37 cellular contexts compared by ENCODE assay signal in the genomic region with DNA sequence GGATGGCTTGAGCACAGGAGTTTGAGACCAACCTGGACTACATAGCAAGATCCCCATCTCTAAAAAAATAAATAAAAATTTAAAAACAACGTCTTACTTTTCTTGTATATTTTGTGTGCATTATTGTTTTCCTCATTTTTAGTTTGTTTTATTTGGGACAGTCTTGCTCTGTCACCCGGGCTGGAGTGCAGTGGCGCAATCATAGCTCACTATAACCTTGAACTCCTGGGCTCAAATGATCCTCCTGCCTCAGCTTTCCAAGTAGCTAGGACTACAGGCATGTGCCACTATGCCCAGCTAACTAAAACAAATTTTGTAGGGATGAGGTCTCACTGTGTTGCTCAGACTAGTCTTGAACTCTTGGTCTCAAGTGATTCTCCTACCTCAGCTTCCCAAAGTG.
"Had no signal": no experiment of that assay in that cellular context is flagged by ENCODE, and none has a peak within 500 bp of the region (broad histone marks: within the 10 kb centered on the region; RNA-seq: fewer than 3 reads in every experiment).

No MANE protein-coding gene starts in this region.

- DNase-seq: activated B cell treated with CpG ODN at 0.5 μM for 24 hours; activated CD4-positive, alpha-beta memory T cell treated with anti-CD3 and anti-CD28 coated beads for 36 hours; activated CD4-positive, alpha-beta T cell treated with anti-CD3 and anti-CD28 coated beads for 4 hours; activated CD4-positive, alpha-beta T cell treated with anti-CD3 and anti-CD28 coated beads, Interleukin-2, amount 10 ng/mL, durations not matched to agents 24 days and 14 days; activated CD4-positive, alpha-beta T cell treated with anti-CD3 and anti-CD28 coated beads, Interleukin-2, amount 50 U/mL, for 1 hour; activated CD4-positive, alpha-beta T cell treated with anti-CD3 and anti-CD28 coated beads, Interleukin-2, amount 50 U/mL, for 4 hours; activated CD4-positive, CD25-positive, alpha-beta regulatory T cell treated with anti-CD3 and anti-CD28 coated beads, Interleukin-2, amount 50 U/mL, for 72 hours; activated CD8-positive, alpha-beta memory T cell treated with anti-CD3 and anti-CD28 coated beads, Interleukin-2, amount 50 U/mL, for 4 hours; activated CD8-positive, alpha-beta T cell treated with anti-CD3 and anti-CD28 coated beads for 36 hours; activated effector memory CD4-positive, alpha-beta T cell treated with anti-CD3 and anti-CD28 coated beads, Interleukin-2, amount 50 U/mL, for 16 hours; activated gamma-delta T cell treated with Interleukin-2 at 50 U/mL for 16 hours; activated naive CD4-positive, alpha-beta T cell; activated naive CD4-positive, alpha-beta T cell treated with anti-CD3 and anti-CD28 coated beads for 36 hours; activated naive CD4-positive, alpha-beta T cell treated with anti-CD3 and anti-CD28 coated beads, Interleukin-2, amount 50 U/mL, for 16 hours; activated naive CD8-positive, alpha-beta T cell treated with anti-CD3 and anti-CD28 coated beads for 36 hours; activated T-cell treated with anti-CD3 and anti-CD28 coated beads for 4 hours; activated T-cell treated with anti-CD3 and anti-CD28 coated beads, Interleukin-2, amount 50 U/mL, for 1 hour; activated T-cell treated with anti-CD3 and anti-CD28 coated beads, Interleukin-2, amount 50 U/mL, for 4 hours; activated T-cell treated with anti-CD3 and anti-CD28 coated beads, Interleukin-2, amount 50 U/mL, for 72 hours; amygdala; anterior cingulate cortex; caudate nucleus; cerebellar nuclear complex; T-cell; T-helper 2 cell; T-helper 9 cell had no signal

- H3K4me3 Mint-ChIP-seq: activated B cell treated with CpG ODN at 0.5 μM for 24 hours; activated CD4-positive, alpha-beta memory T cell treated with anti-CD3 and anti-CD28 coated beads for 36 hours; activated CD4-positive, alpha-beta T cell treated with anti-CD3 and anti-CD28 coated beads, Interleukin-2, amount 10 ng/mL, durations not matched to agents 24 days and 14 days; activated CD8-positive, alpha-beta T cell treated with anti-CD3 and anti-CD28 coated beads for 36 hours; activated naive CD4-positive, alpha-beta T cell treated with anti-CD3 and anti-CD28 coated beads for 36 hours; activated naive CD8-positive, alpha-beta T cell treated with anti-CD3 and anti-CD28 coated beads for 36 hours; activated T-cell treated with anti-CD3 and anti-CD28 coated beads, Interleukin-2, amount 50 U/mL, for 4 hours; activated T-cell treated with anti-CD3 and anti-CD28 coated beads, Interleukin-2, amount 50 U/mL, for 72 hours; activated T-helper 1 cell treated with anti-CD3 and anti-CD28 coated beads, Interleukin-12 subunit alpha, Interleukin-12 subunit beta, Interleukin-2, Interleukin-4 antibody, amounts not matched to agents 30 ng/mL and 10 ng/mL and 1 ng/mL, durations not matched to agents 14 hours and 24 hours and 36 hours; activated T-helper 17 cell treated with anti-CD3 and anti-CD28 coated beads, Interleukin-2, amount 50 U/mL, for 72 hours; brain; central memory CD8-positive, alpha-beta T cell; T-cell; T-helper 2 cell treated with Interferon-gamma antibody and Interleukin-4, amounts not matched to agents 5 μg/mL and 100 μg/mL, for 36 hours had no signal

- H3K9me3 ChIP-seq: ascending aorta had no signal

- H3K36me3 Mint-ChIP-seq: activated CD4-positive, alpha-beta memory T cell treated with anti-CD3 and anti-CD28 coated beads for 36 hours; activated naive CD4-positive, alpha-beta T cell treated with anti-CD3 and anti-CD28 coated beads, Interleukin-2, amount 50 U/mL, for 72 hours; activated naive CD8-positive, alpha-beta T cell treated with anti-CD3 and anti-CD28 coated beads for 36 hours; T-cell had no signal

- H3K27me3 Mint-ChIP-seq: activated B cell treated with CpG ODN at 0.5 μM for 24 hours; activated CD4-positive, alpha-beta memory T cell treated with anti-CD3 and anti-CD28 coated beads for 36 hours; activated CD4-positive, alpha-beta T cell treated with anti-CD3 and anti-CD28 coated beads, Interleukin-2, amount 10 ng/mL, durations not matched to agents 24 days and 14 days; activated CD8-positive, alpha-beta T cell treated with anti-CD3 and anti-CD28 coated beads for 36 hours; activated naive CD8-positive, alpha-beta T cell treated with anti-CD3 and anti-CD28 coated beads for 36 hours; activated T-helper 17 cell treated with anti-CD3 and anti-CD28 coated beads, Interleukin-2, amount 50 U/mL, for 72 hours; brain; central memory CD8-positive, alpha-beta T cell; T-cell had no signal

- H3K27ac Mint-ChIP-seq: activated B cell treated with CpG ODN at 0.5 μM for 24 hours; activated CD4-positive, alpha-beta memory T cell treated with anti-CD3 and anti-CD28 coated beads for 36 hours; activated CD4-positive, alpha-beta T cell treated with anti-CD3 and anti-CD28 coated beads, Interleukin-2, amount 10 ng/mL, durations not matched to agents 24 days and 14 days; activated CD8-positive, alpha-beta T cell treated with anti-CD3 and anti-CD28 coated beads for 36 hours; activated naive CD4-positive, alpha-beta T cell treated with anti-CD3 and anti-CD28 coated beads for 36 hours; activated naive CD4-positive, alpha-beta T cell treated with anti-CD3 and anti-CD28 coated beads, Interleukin-2, amount 50 U/mL, for 72 hours; activated naive CD8-positive, alpha-beta T cell treated with anti-CD3 and anti-CD28 coated beads for 36 hours; activated T-cell treated with anti-CD3 and anti-CD28 coated beads, Interleukin-2, amount 50 U/mL, for 72 hours; activated T-helper 1 cell treated with anti-CD3 and anti-CD28 coated beads, Interleukin-12 subunit alpha, Interleukin-12 subunit beta, Interleukin-2, Interleukin-4 antibody, amounts not matched to agents 30 ng/mL and 10 ng/mL and 1 ng/mL, durations not matched to agents 14 hours and 24 hours and 36 hours; activated T-helper 17 cell treated with anti-CD3 and anti-CD28 coated beads, Interleukin-2, amount 50 U/mL, for 72 hours; brain; T-cell; T-helper 2 cell treated with Interferon-gamma antibody and Interleukin-4, amounts not matched to agents 5 μg/mL and 100 μg/mL, for 36 hours had no signal

- ATAC-seq: activated CD8-positive, alpha-beta T cell treated with anti-CD3 and anti-CD28 coated beads for 36 hours; activated naive CD4-positive, alpha-beta T cell treated with anti-CD3 and anti-CD28 coated beads, Interleukin-2, amount 50 U/mL, for 72 hours; activated T-cell treated with anti-CD3 and anti-CD28 coated beads, Interleukin-2, amount 50 U/mL, for 4 hours; activated T-cell treated with anti-CD3 and anti-CD28 coated beads, Interleukin-2, amount 50 U/mL, for 72 hours; activated T-helper 17 cell treated with anti-CD3 and anti-CD28 coated beads, Interleukin-2, amount 50 U/mL, for 72 hours; T-cell had no signal

- H3K4me1 Mint-ChIP-seq: activated CD4-positive, alpha-beta T cell treated with anti-CD3 and anti-CD28 coated beads, Interleukin-2, amount 10 ng/mL, durations not matched to agents 24 days and 14 days; activated naive CD8-positive, alpha-beta T cell treated with anti-CD3 and anti-CD28 coated beads for 36 hours; activated T-helper 17 cell treated with anti-CD3 and anti-CD28 coated beads, Interleukin-2, amount 50 U/mL, for 72 hours; brain; central memory CD8-positive, alpha-beta T cell; T-cell had no signal

- H3K36me3 ChIP-seq: ascending aorta, cardiac muscle cell had no signal

- H3K27me3 ChIP-seq: ascending aorta, cardiac muscle cell had no signal

- H3K4me3 ChIP-seq: ascending aorta, cardiac muscle cell had no signal

- FAIRE-seq: bronchial epithelial cell, TTC549 had no signal

- H3K27ac ChIP-seq: ascending aorta, cardiac muscle cell, VCaP had no signal

- H3K4me1 ChIP-seq: ascending aorta had no signal
